In genomic region chrX:153972368-153973126, GRCh38 we compare ENCODE assay signal across 8 cellular contexts. TPM values are rescaled to one million over a fixed set of nuclear protein-coding genes. Genes with fewer than 3 reads are reported as not detected.
DNase-seq lines count a peak whose midpoint lies in the region; ATAC-seq lines count a peak whose summit lies in the region.

TMEM187 (plus strand) TSS chrX:153972754; CDS start chrX:153982063, 9,309 bp downstream.

- intact Hi-C loops in left colon (cut with DNase I, micrococcal nuclease) = no loop called here

- no peaks in the 10 kb centered on the region for H3K36me3 ChIP-seq in BLaER1

- peak within 1 kb of the TSS; percentile 99 for H3K9ac ChIP-seq in BLaER1

- H3K9me3 ChIP-seq in BLaER1 = no peaks in the 10 kb centered on the region

- peaks cover 71% of the 10 kb centered on the region for H3K27me3 ChIP-seq in BLaER1

- H3K4me1 ChIP-seq in BLaER1 = peaks cover 54% of the 10 kb centered on the region

- peak within 1 kb of the TSS; percentile 95 for H3K4me3 ChIP-seq in BLaER1

- peak; percentile 92 to 96 for DNase-seq in NCI-H524 (lab: John Stamatoyannopoulos, UW)
- peak; percentile 86 for DNase-seq in activated CD4-positive, alpha-beta T cell treated with anti-CD3 and anti-CD28 coated beads for 4 hours
- peak; percentile 87 to 90 for DNase-seq in left colon
- DNase-seq in stimulated activated CD4-positive, alpha-beta T cell treated with anti-CD3 and anti-CD28 coated beads, Interleukin-1b, Interleukin-23, amount 100 ng/mL, for 4 hours (ENCODE audit: low read depth in 2 of 2) = peak; percentile 79 to 82

- ATAC-seq in GM19351 (IDR thresholded peaks at IDR 0.05; ENCODE audit: unreplicated experiment) (peak; percentile 45), HG03469 (IDR thresholded peaks at IDR 0.05; ENCODE audit: unreplicated experiment) (peak; percentile 28), left colon (peak; percentile 63)

- H4K20me1 ChIP-seq in BLaER1 = peaks cover 89% of the 10 kb centered on the region

- peak within 1 kb of the TSS; percentile 93 for H3K4me2 ChIP-seq in BLaER1

- H3K27ac ChIP-seq in BLaER1 = peak within 1 kb of the TSS; percentile 100
- H3K27ac ChIP-seq in cingulate gyrus (ENCODE audit: low read depth, low read length) = peak within 1 kb of the TSS; percentile 99

RNA-seq across cellular contexts. Expression of gene TMEM187, which starts in this region (rescaled TPM):
- total RNA-seq in left colon = 1 to 10 TPM; 8.4 to 9.9 TPM

Comparison
In these comparisons a context has a peak if more than half of its experiments do, and no peak if none do; other contexts are left out.
1. Peak in every context shown above with its lines: DNase-seq, ATAC-seq, H3K4me3 ChIP-seq and H3K27ac ChIP-seq.